ENCODE assay signal across 8 cellular contexts in genomic region chr20:35269055-35269781, GRCh38. TPM values are rescaled to one million over a fixed set of nuclear protein-coding genes. Genes with fewer than 3 reads are reported as not detected.
DNase-seq lines count a peak whose midpoint lies in the region; ATAC-seq and TF ChIP-seq lines count a peak whose summit lies in the region.

No MANE protein-coding gene starts in this region.

- H3K4me3 Mint-ChIP-seq in chondrocyte (ENCODE audit: unreplicated experiment), result no peak overlapping the region
- H3K4me3 Mint-ChIP-seq in stimulated activated effector memory CD8-positive, alpha-beta T cell treated with anti-CD3 and anti-CD28 coated beads, Interleukin-12 subunit alpha, Interleukin-12 subunit beta, amount 100 ng/mL, for 72 hours, result no peak overlapping the region

- no peaks in the 10 kb centered on the region for H3K27me3 Mint-ChIP-seq in chondrocyte (ENCODE audit: low read depth)

- peak; percentile 86 for TF ChIP-seq CTCF in chondrocyte (IDR thresholded peaks at IDR 0.05)

- H3K27ac Mint-ChIP-seq in chondrocyte (ENCODE audit: unreplicated experiment), result no peak overlapping the region
- H3K27ac Mint-ChIP-seq in stimulated activated effector memory CD8-positive, alpha-beta T cell treated with anti-CD3 and anti-CD28 coated beads, Interleukin-12 subunit alpha, Interleukin-12 subunit beta, amount 100 ng/mL, for 72 hours, result no peak overlapping the region

- no peaks in the 10 kb centered on the region for H3K9me3 Mint-ChIP-seq in chondrocyte (ENCODE audit: low read depth)
- H3K9me3 Mint-ChIP-seq in stimulated activated effector memory CD8-positive, alpha-beta T cell treated with anti-CD3 and anti-CD28 coated beads, Interleukin-12 subunit alpha, Interleukin-12 subunit beta, amount 100 ng/mL, for 72 hours, result no peaks in the 10 kb centered on the region

- peaks cover 13% of the 10 kb centered on the region for H3K36me3 Mint-ChIP-seq in chondrocyte (ENCODE audit: low read depth)
- peaks cover 67% of the 10 kb centered on the region for H3K36me3 Mint-ChIP-seq in stimulated activated effector memory CD8-positive, alpha-beta T cell treated with anti-CD3 and anti-CD28 coated beads, Interleukin-12 subunit alpha, Interleukin-12 subunit beta, amount 100 ng/mL, for 72 hours

- H3K4me1 Mint-ChIP-seq in chondrocyte (ENCODE audit: low read depth), result no peaks in the 10 kb centered on the region
- H3K4me1 Mint-ChIP-seq in stimulated activated effector memory CD8-positive, alpha-beta T cell treated with anti-CD3 and anti-CD28 coated beads, Interleukin-12 subunit alpha, Interleukin-12 subunit beta, amount 100 ng/mL, for 72 hours, result peaks cover 34% of the 10 kb centered on the region

- DNase-seq in NCI-H510A treated with DMSO at 0.1 percent for 48 hours (lab: John Stamatoyannopoulos, UW) (peak; percentile 28), NCI-H510A (lab: John Stamatoyannopoulos, UW) (no peak), MV-4-11 (lab: John Stamatoyannopoulos, UW) (peak; percentile 28), UCSD-AML1 (lab: John Stamatoyannopoulos, UW; ENCODE audit: unreplicated experiment) (peak; percentile 58), chondrocyte (ENCODE audit: low spot score) (no peak), left kidney (ENCODE audit: low read depth, low spot score) (peak; percentile 86)
- DNase-seq in stimulated activated effector memory CD8-positive, alpha-beta T cell treated with anti-CD3 and anti-CD28 coated beads, Interleukin-12 subunit alpha, Interleukin-12 subunit beta, amount 100 ng/mL, for 72 hours (ENCODE audit: low spot score in 2 of 2), result peak; percentile 41 to 82

- ATAC-seq in stimulated activated effector memory CD8-positive, alpha-beta T cell treated with anti-CD3 and anti-CD28 coated beads, Interleukin-12 subunit alpha, Interleukin-12 subunit beta, amount 100 ng/mL, for 72 hours, result peak; percentile 77
- ATAC-seq in HG03354 (IDR thresholded peaks at IDR 0.05; ENCODE audit: poor library complexity, severe bottlenecking, unreplicated experiment), result no peak

RNA-seq across cellular contexts. Expression of gene MMP24OS, which starts 8.7 kb away (rescaled TPM):
- total RNA-seq in chondrocyte, result 89.8 to 94.6 TPM (median 91.5 TPM) in 3 replicates

RNA-seq across cellular contexts. Expression of gene EIF6, which starts 15.4 kb away (rescaled TPM):
- 117 to 125 TPM (median 123 TPM) in 3 replicates for total RNA-seq in chondrocyte

RNA-seq across cellular contexts. Expression of gene FAM83C, which starts 23.0 kb away (rescaled TPM):
- total RNA-seq in chondrocyte, result not detected in 3 replicates

RNA-seq across cellular contexts. Expression of gene MMP24, which starts 42.7 kb away (rescaled TPM):
- total RNA-seq in chondrocyte, result 1.1 to 2.6 TPM (median 2.4 TPM) in 3 replicates

Comparison
In these comparisons a context has a peak if more than half of its experiments do, and no peak if none do; other contexts are left out.
1. DNase-seq: peak in NCI-H510A treated with DMSO at 0.1 percent for 48 hours (single experiment), MV-4-11 (single experiment), UCSD-AML1 (single experiment), left kidney (single experiment) and stimulated activated effector memory CD8-positive, alpha-beta T cell treated with anti-CD3 and anti-CD28 coated beads, Interleukin-12 subunit alpha, Interleukin-12 subunit beta, amount 100 ng/mL, for 72 hours (2 of 2); none in NCI-H510A (single experiment) and chondrocyte (single experiment).